40 cellular contexts compared by ENCODE assay signal in the genomic region with DNA sequence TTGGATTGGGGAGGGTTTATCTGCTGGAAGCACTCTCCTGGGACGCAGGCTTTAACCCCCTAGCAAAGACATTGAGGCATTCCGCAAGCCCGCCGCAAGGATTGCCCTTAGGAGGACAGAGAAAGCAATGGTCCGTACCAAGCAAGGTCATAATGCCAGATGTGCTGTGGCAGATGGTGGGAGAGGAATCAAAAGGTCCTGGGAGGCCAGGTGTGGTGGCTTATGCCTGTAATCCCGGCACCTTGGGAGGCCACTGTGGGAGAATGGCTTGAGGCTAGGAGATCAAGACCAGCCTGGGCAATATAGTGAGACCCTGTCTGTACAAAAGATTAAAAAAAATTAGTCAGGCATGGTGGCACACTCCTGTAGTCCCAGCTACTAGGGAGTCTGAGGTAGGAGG. TPM values are rescaled to one million over a fixed set of nuclear protein-coding genes. Genes with fewer than 3 reads are reported as not detected.
"Had no signal": no experiment of that assay in that cellular context is flagged by ENCODE, and none has a peak within 500 bp of the region (broad histone marks: within the 10 kb centered on the region; RNA-seq: fewer than 3 reads in every experiment).

No MANE protein-coding gene starts in this region.

- FAIRE-seq: bronchial epithelial cell, TTC549 had no signal

- H3K27me3 ChIP-seq: ascending aorta, cardiac muscle cell had no signal

- H3K27ac ChIP-seq: ascending aorta, cardiac muscle cell, VCaP had no signal

- H3K9me3 ChIP-seq: ascending aorta had no signal

- DNase-seq: activated CD4-positive, alpha-beta memory T cell treated with anti-CD3 and anti-CD28 coated beads, Interleukin-2, amount 10 ng/mL, durations not matched to agents 7 days and 5 days; activated CD4-positive, alpha-beta T cell treated with anti-CD3 and anti-CD28 coated beads for 1 hour; activated CD4-positive, alpha-beta T cell treated with anti-CD3 and anti-CD28 coated beads for 36 hours; activated CD4-positive, alpha-beta T cell treated with anti-CD3 and anti-CD28 coated beads for 48 hours; activated CD4-positive, alpha-beta T cell treated with anti-CD3 and anti-CD28 coated beads, Interleukin-2, amount 10 ng/mL, durations not matched to agents 7 days and 5 days; activated CD4-positive, alpha-beta T cell treated with anti-CD3 and anti-CD28 coated beads, Interleukin-2, amount 50 U/mL, for 48 hours; activated CD4-positive, CD25-positive, alpha-beta regulatory T cell; activated CD8-positive, alpha-beta memory T cell treated with anti-CD3 and anti-CD28 coated beads for 24 hours; activated CD8-positive, alpha-beta memory T cell treated with anti-CD3 and anti-CD28 coated beads, Interleukin-2, amount 10 ng/mL, durations not matched to agents 7 days and 5 days; activated CD8-positive, alpha-beta memory T cell treated with anti-CD3 and anti-CD28 coated beads, Interleukin-2, amount 50 U/mL, for 48 hours; activated CD8-positive, alpha-beta T cell treated with anti-CD3 and anti-CD28 coated beads, Interleukin-2, amount 10 ng/mL, durations not matched to agents 7 days and 5 days; activated effector memory CD4-positive, alpha-beta T cell treated with Interleukin-2 at 50 U/mL for 16 hours; activated gamma-delta T cell; activated naive CD4-positive, alpha-beta T cell treated with anti-CD3 and anti-CD28 coated beads, Interleukin-2, amount 10 ng/mL, durations not matched to agents 7 days and 5 days; activated naive CD4-positive, alpha-beta T cell treated with Interleukin-2 at 50 U/mL for 16 hours; activated naive CD8-positive, alpha-beta T cell treated with anti-CD3 and anti-CD28 coated beads, Interleukin-2, amount 10 ng/mL, durations not matched to agents 7 days and 5 days; activated naive CD8-positive, alpha-beta T cell treated with anti-CD3 and anti-CD28 coated beads, Interleukin-2, amount 50 U/mL, for 24 hours; activated T-cell treated with anti-CD3 and anti-CD28 coated beads, Interleukin-2, amount 50 U/mL, for 24 hours; activated T-cell treated with anti-CD3 and anti-CD28 coated beads, Interleukin-2, amount 50 U/mL, for 48 hours; amygdala; anterior cingulate cortex; central memory CD4-positive, alpha-beta T cell; T-helper 1 cell; T-helper 2 cell; T-helper 9 cell had no signal

- H3K4me1 ChIP-seq: ascending aorta had no signal

- H3K36me3 Mint-ChIP-seq: activated CD8-positive, alpha-beta memory T cell treated with anti-CD3 and anti-CD28 coated beads, Interleukin-2, amount 10 ng/mL, durations not matched to agents 7 days and 5 days; activated naive CD4-positive, alpha-beta T cell treated with anti-CD3 and anti-CD28 coated beads, Interleukin-2, amount 10 ng/mL, durations not matched to agents 7 days and 5 days; activated naive CD4-positive, alpha-beta T cell treated with anti-CD3 and anti-CD28 coated beads, Interleukin-2, amount 50 U/mL, for 24 hours; activated naive CD8-positive, alpha-beta T cell; activated naive CD8-positive, alpha-beta T cell treated with anti-CD3 and anti-CD28 coated beads, Interleukin-2, amount 10 ng/mL, durations not matched to agents 7 days and 5 days; brain; WTC11 had no signal

- H3K4me3 Mint-ChIP-seq: activated CD4-positive, alpha-beta memory T cell treated with anti-CD3 and anti-CD28 coated beads, Interleukin-2, amount 10 ng/mL, durations not matched to agents 7 days and 5 days; activated CD4-positive, alpha-beta T cell treated with anti-CD3 and anti-CD28 coated beads for 36 hours; activated CD4-positive, alpha-beta T cell treated with anti-CD3 and anti-CD28 coated beads, Interleukin-2, amount 10 ng/mL, durations not matched to agents 7 days and 5 days; activated CD8-positive, alpha-beta memory T cell treated with anti-CD3 and anti-CD28 coated beads, Interleukin-2, amount 10 ng/mL, durations not matched to agents 7 days and 5 days; activated CD8-positive, alpha-beta T cell treated with anti-CD3 and anti-CD28 coated beads, Interleukin-2, amount 10 ng/mL, durations not matched to agents 7 days and 5 days; activated naive CD4-positive, alpha-beta T cell treated with anti-CD3 and anti-CD28 coated beads, Interleukin-2, amount 10 ng/mL, durations not matched to agents 7 days and 5 days; activated naive CD4-positive, alpha-beta T cell treated with anti-CD3 and anti-CD28 coated beads, Interleukin-2, amount 50 U/mL, for 24 hours; activated naive CD8-positive, alpha-beta T cell; activated naive CD8-positive, alpha-beta T cell treated with anti-CD3 and anti-CD28 coated beads, Interleukin-2, amount 10 ng/mL, durations not matched to agents 7 days and 5 days; activated naive CD8-positive, alpha-beta T cell treated with anti-CD3 and anti-CD28 coated beads, Interleukin-2, amount 50 U/mL, for 24 hours; activated T-cell treated with anti-CD3 and anti-CD28 coated beads, Interleukin-2, amount 50 U/mL, for 24 hours; brain; T-helper 1 cell treated with Interleukin-12 subunit alpha and Interleukin-12 subunit beta and Interleukin-4 antibody, amounts not matched to agents 30 μg/mL and 1 μg/mL, for 36 hours; T-helper 2 cell treated with Interferon-gamma antibody and Interleukin-4, amounts not matched to agents 5 μg/mL and 100 μg/mL, for 36 hours; WTC11 had no signal

- H3K4me3 ChIP-seq: ascending aorta, cardiac muscle cell had no signal

- H3K27ac Mint-ChIP-seq: activated CD4-positive, alpha-beta memory T cell treated with anti-CD3 and anti-CD28 coated beads, Interleukin-2, amount 10 ng/mL, durations not matched to agents 7 days and 5 days; activated CD4-positive, alpha-beta T cell treated with anti-CD3 and anti-CD28 coated beads for 36 hours; activated CD4-positive, alpha-beta T cell treated with anti-CD3 and anti-CD28 coated beads, Interleukin-2, amount 10 ng/mL, durations not matched to agents 7 days and 5 days; activated CD8-positive, alpha-beta memory T cell treated with anti-CD3 and anti-CD28 coated beads, Interleukin-2, amount 10 ng/mL, durations not matched to agents 7 days and 5 days; activated CD8-positive, alpha-beta T cell treated with anti-CD3 and anti-CD28 coated beads, Interleukin-2, amount 10 ng/mL, durations not matched to agents 7 days and 5 days; activated naive CD4-positive, alpha-beta T cell treated with anti-CD3 and anti-CD28 coated beads, Interleukin-2, amount 10 ng/mL, durations not matched to agents 7 days and 5 days; activated naive CD8-positive, alpha-beta T cell; activated naive CD8-positive, alpha-beta T cell treated with anti-CD3 and anti-CD28 coated beads, Interleukin-2, amount 10 ng/mL, durations not matched to agents 7 days and 5 days; activated naive CD8-positive, alpha-beta T cell treated with anti-CD3 and anti-CD28 coated beads, Interleukin-2, amount 50 U/mL, for 24 hours; activated T-cell treated with anti-CD3 and anti-CD28 coated beads, Interleukin-2, amount 50 U/mL, for 24 hours; activated T-helper 2 cell treated with anti-CD3 and anti-CD28 coated beads, Interferon-gamma antibody, Interleukin-2, Interleukin-4, amounts not matched to agents 10 μg/mL and 5 μg/mL and 100 μg/mL, durations not matched to agents 14 hours and 24 hours and 36 hours; brain; T-helper 1 cell treated with Interleukin-12 subunit alpha and Interleukin-12 subunit beta and Interleukin-4 antibody, amounts not matched to agents 30 μg/mL and 1 μg/mL, for 36 hours; T-helper 2 cell treated with Interferon-gamma antibody and Interleukin-4, amounts not matched to agents 5 μg/mL and 100 μg/mL, for 36 hours; WTC11 had no signal

- ATAC-seq: activated CD4-positive, alpha-beta T cell treated with anti-CD3 and anti-CD28 coated beads for 36 hours; activated CD4-positive, CD25-positive, alpha-beta regulatory T cell treated with anti-CD3 and anti-CD28 coated beads, Interleukin-2, amount 50 U/mL, for 24 hours; activated CD8-positive, alpha-beta memory T cell treated with anti-CD3 and anti-CD28 coated beads, Interleukin-2, amount 10 ng/mL, durations not matched to agents 7 days and 5 days; activated CD8-positive, alpha-beta T cell treated with anti-CD3 and anti-CD28 coated beads, Interleukin-2, amount 10 ng/mL, durations not matched to agents 7 days and 5 days; activated naive CD8-positive, alpha-beta T cell treated with anti-CD3 and anti-CD28 coated beads, Interleukin-2, amount 50 U/mL, for 24 hours; WTC11 had no signal

- H3K4me1 Mint-ChIP-seq: activated CD4-positive, alpha-beta memory T cell treated with anti-CD3 and anti-CD28 coated beads, Interleukin-2, amount 10 ng/mL, durations not matched to agents 7 days and 5 days; activated CD4-positive, alpha-beta T cell treated with anti-CD3 and anti-CD28 coated beads for 36 hours; activated CD4-positive, alpha-beta T cell treated with anti-CD3 and anti-CD28 coated beads, Interleukin-2, amount 10 ng/mL, durations not matched to agents 7 days and 5 days; activated CD8-positive, alpha-beta memory T cell treated with anti-CD3 and anti-CD28 coated beads, Interleukin-2, amount 10 ng/mL, durations not matched to agents 7 days and 5 days; activated naive CD4-positive, alpha-beta T cell treated with anti-CD3 and anti-CD28 coated beads, Interleukin-2, amount 10 ng/mL, durations not matched to agents 7 days and 5 days; activated naive CD4-positive, alpha-beta T cell treated with anti-CD3 and anti-CD28 coated beads, Interleukin-2, amount 50 U/mL, for 24 hours; activated naive CD8-positive, alpha-beta T cell treated with anti-CD3 and anti-CD28 coated beads, Interleukin-2, amount 10 ng/mL, durations not matched to agents 7 days and 5 days; activated naive CD8-positive, alpha-beta T cell treated with anti-CD3 and anti-CD28 coated beads, Interleukin-2, amount 50 U/mL, for 24 hours; brain; WTC11 had no signal

- H3K9me3 Mint-ChIP-seq: activated CD4-positive, alpha-beta memory T cell treated with anti-CD3 and anti-CD28 coated beads, Interleukin-2, amount 10 ng/mL, durations not matched to agents 7 days and 5 days; activated CD4-positive, alpha-beta T cell treated with anti-CD3 and anti-CD28 coated beads, Interleukin-2, amount 10 ng/mL, durations not matched to agents 7 days and 5 days; activated naive CD4-positive, alpha-beta T cell treated with anti-CD3 and anti-CD28 coated beads, Interleukin-2, amount 10 ng/mL, durations not matched to agents 7 days and 5 days; activated naive CD4-positive, alpha-beta T cell treated with anti-CD3 and anti-CD28 coated beads, Interleukin-2, amount 50 U/mL, for 24 hours; activated naive CD8-positive, alpha-beta T cell treated with anti-CD3 and anti-CD28 coated beads, Interleukin-2, amount 10 ng/mL, durations not matched to agents 7 days and 5 days; activated naive CD8-positive, alpha-beta T cell treated with anti-CD3 and anti-CD28 coated beads, Interleukin-2, amount 50 U/mL, for 24 hours; activated T-cell treated with anti-CD3 and anti-CD28 coated beads, Interleukin-2, amount 50 U/mL, for 24 hours; activated T-helper 2 cell treated with anti-CD3 and anti-CD28 coated beads, Interferon-gamma antibody, Interleukin-2, Interleukin-4, amounts not matched to agents 10 μg/mL and 5 μg/mL and 100 μg/mL, durations not matched to agents 14 hours and 24 hours and 36 hours; brain; T-helper 1 cell treated with Interleukin-12 subunit alpha and Interleukin-12 subunit beta and Interleukin-4 antibody, amounts not matched to agents 30 μg/mL and 1 μg/mL, for 36 hours; T-helper 2 cell treated with Interferon-gamma antibody and Interleukin-4, amounts not matched to agents 5 μg/mL and 100 μg/mL, for 36 hours; WTC11 had no signal

- H3K36me3 ChIP-seq: ascending aorta, cardiac muscle cell had no signal

RNA-seq across cellular contexts. Expression of a gene that starts 12.4 kb away (rescaled TPM):
- total RNA-seq: activated CD4-positive, alpha-beta memory T cell treated with anti-CD3 and anti-CD28 coated beads, Interleukin-2, amount 10 ng/mL, durations not matched to agents 7 days and 5 days; activated CD4-positive, alpha-beta T cell treated with anti-CD3 and anti-CD28 coated beads, Interleukin-2, amount 10 ng/mL, durations not matched to agents 7 days and 5 days; activated CD8-positive, alpha-beta memory T cell treated with anti-CD3 and anti-CD28 coated beads, Interleukin-2, amount 10 ng/mL, durations not matched to agents 7 days and 5 days; activated CD8-positive, alpha-beta T cell treated with anti-CD3 and anti-CD28 coated beads, Interleukin-2, amount 10 ng/mL, durations not matched to agents 7 days and 5 days; activated naive CD8-positive, alpha-beta T cell treated with anti-CD3 and anti-CD28 coated beads, Interleukin-2, amount 10 ng/mL, durations not matched to agents 7 days and 5 days; activated T-helper 2 cell treated with anti-CD3 and anti-CD28 coated beads, Interferon-gamma antibody, Interleukin-2, Interleukin-4, amounts not matched to agents 10 μg/mL and 5 μg/mL and 100 μg/mL, durations not matched to agents 14 hours and 24 hours and 36 hours; ascending aorta; bronchial epithelial cell; cardiac muscle cell; cerebellum had no signal
- polyA plus RNA-seq: cardiac muscle cell had no signal

RNA-seq across cellular contexts. Expression of a gene that starts 51.4 kb away (rescaled TPM):
- total RNA-seq: activated CD4-positive, alpha-beta memory T cell treated with anti-CD3 and anti-CD28 coated beads, Interleukin-2, amount 10 ng/mL, durations not matched to agents 7 days and 5 days; activated CD4-positive, alpha-beta T cell treated with anti-CD3 and anti-CD28 coated beads for 36 hours; activated CD4-positive, alpha-beta T cell treated with anti-CD3 and anti-CD28 coated beads, Interleukin-2, amount 10 ng/mL, durations not matched to agents 7 days and 5 days; activated CD8-positive, alpha-beta memory T cell treated with anti-CD3 and anti-CD28 coated beads, Interleukin-2, amount 10 ng/mL, durations not matched to agents 7 days and 5 days; activated CD8-positive, alpha-beta T cell treated with anti-CD3 and anti-CD28 coated beads, Interleukin-2, amount 10 ng/mL, durations not matched to agents 7 days and 5 days; activated naive CD8-positive, alpha-beta T cell treated with anti-CD3 and anti-CD28 coated beads, Interleukin-2, amount 10 ng/mL, durations not matched to agents 7 days and 5 days; activated T-helper 2 cell treated with anti-CD3 and anti-CD28 coated beads, Interferon-gamma antibody, Interleukin-2, Interleukin-4, amounts not matched to agents 10 μg/mL and 5 μg/mL and 100 μg/mL, durations not matched to agents 14 hours and 24 hours and 36 hours; ascending aorta; bronchial epithelial cell; cardiac muscle cell; cerebellum had no signal
- polyA plus RNA-seq: adipose tissue, cardiac muscle cell had no signal
